Comparison of ENCODE assay signal across 9 cellular contexts in the genomic region with DNA sequence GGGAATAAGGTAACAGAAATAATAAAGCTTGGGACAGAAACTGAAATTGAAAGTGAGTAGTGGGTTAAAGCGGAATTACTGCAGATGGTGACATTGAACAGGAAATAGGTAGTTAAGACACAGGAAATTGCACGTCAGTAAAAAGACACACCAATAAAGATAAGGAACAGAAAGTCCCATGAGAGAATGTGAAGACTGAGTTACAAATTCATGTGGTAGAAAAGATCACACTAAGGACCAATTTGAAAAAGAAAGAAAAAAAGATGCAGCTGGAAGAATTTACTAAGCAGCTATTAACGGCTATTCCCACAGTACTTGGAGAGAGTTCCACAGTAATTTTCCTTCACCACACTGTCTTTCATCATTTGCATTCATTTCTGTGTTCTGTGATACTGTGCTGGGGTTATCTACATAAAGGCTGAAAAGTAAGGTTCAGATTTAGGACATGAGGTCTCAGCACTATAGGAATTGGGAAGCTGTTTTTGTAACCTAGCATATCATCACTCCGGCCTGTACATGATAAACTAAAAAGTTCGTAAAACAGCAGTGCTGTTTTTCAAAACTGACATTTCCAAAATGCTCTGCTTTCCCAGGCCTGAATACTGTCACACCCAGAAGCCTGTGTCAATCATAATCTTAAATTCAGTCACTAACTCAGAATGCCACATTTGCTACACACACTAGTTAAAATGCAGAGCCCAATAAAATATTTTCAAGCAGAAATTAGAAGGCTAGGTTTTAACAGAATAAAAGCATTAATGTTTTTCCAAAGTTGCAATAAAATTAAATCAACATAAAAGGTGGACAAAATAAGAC. TPM values are rescaled to one million over a fixed set of nuclear protein-coding genes. Genes with fewer than 3 reads are reported as not detected.
A peak's percentile ranks its signal among the peaks of the same experiment; 100 is the strongest.
DNase-seq lines count a peak whose midpoint lies in the region; ATAC-seq, FAIRE-seq and TF ChIP-seq lines count a peak whose summit lies in the region.
"Had no signal": no experiment of that assay in that cellular context is flagged by ENCODE, and none has a peak within 500 bp of the region (broad histone marks: within the 10 kb centered on the region; RNA-seq: fewer than 3 reads in every experiment).

No MANE protein-coding gene starts in this region.

- TF ChIP-seq CTCF in endodermal cell (conservative IDR thresholded peaks at IDR 0.05) (no peak), pancreas (IDR thresholded peaks at IDR 0.05) (no peak)

- H3K9me3 Mint-ChIP-seq in endodermal cell = peaks cover 5% of the 10 kb centered on the region

- H3K4me3 ChIP-seq in endodermal cell (ENCODE audit: low read length) (no peak overlapping the region), pancreas (peak overlapping the region in 1 of 4 donors; percentile 4), neuronal stem cell (ENCODE audit: low read length in 2 of 2) (no peak overlapping the region)

- peak overlapping the region; percentile 23 for H3K27ac Mint-ChIP-seq in endodermal cell

- no peak overlapping the region for H4K8ac ChIP-seq in neuronal stem cell (ENCODE audit: low read depth, low read length)

- peak; percentile 54 for FAIRE-seq in pancreas (lab: Jason Lieb, UNC)
- FAIRE-seq: TTC549 had no signal

- H2BK120ac ChIP-seq in neuronal stem cell (ENCODE audit: low read depth, low read length) = no peak overlapping the region

- peaks cover 10% of the 10 kb centered on the region for H3K36me3 ChIP-seq in endodermal cell (ENCODE audit: control insufficient read depth, insufficient read depth, low read length)
- H3K36me3 ChIP-seq in pancreas = peaks cover 0 to 3% (median 0%) of the 10 kb centered on the region in 3 donors
- H3K36me3 ChIP-seq in neuronal stem cell (replicated peaks in 1 of 2; ENCODE audit: control insufficient read depth in 2 of 2, insufficient read depth in 2 of 2, low read length in 2 of 2) = peaks cover 2 to 26% of the 10 kb centered on the region in 2 donors

- no peaks in the 10 kb centered on the region for H3K79me1 ChIP-seq in neuronal stem cell (ENCODE audit: low read depth, low read length)

- H3K23ac ChIP-seq in neuronal stem cell (ENCODE audit: low read depth, low read length, poor library complexity) = no peak overlapping the region

- H2BK5ac ChIP-seq in neuronal stem cell (ENCODE audit: low read length) = no peak overlapping the region

- H3K9ac ChIP-seq in endodermal cell (ENCODE audit: extremely low read depth, low read length, poor library complexity, severe bottlenecking) = no peak overlapping the region
- H3K9ac ChIP-seq in neuronal stem cell (ENCODE audit: low read depth, low read length, poor library complexity) = no peak overlapping the region

- no peaks in the 10 kb centered on the region for H3K27me3 Mint-ChIP-seq in endodermal cell (ENCODE audit: insufficient read depth)

- H3K18ac ChIP-seq in neuronal stem cell (ENCODE audit: low read length) = no peak overlapping the region

- 95 to 100% methylated on average over 4 of the region's 5 CpGs for WGBS in endodermal cell (ENCODE audit: insufficient coverage in 1 of 2, insufficient read length in 1 of 2), 2 experiments
- WGBS in pancreas, 2 donors = 85 to 86% methylated on average over 5 of the region's 5 CpGs
- no CpG with 5 or more reads among the region's 5 CpGs for WGBS in neuronal stem cell (ENCODE audit: extremely low coverage in 2 of 2, insufficient read length in 2 of 2, insufficient replicate concordance in 1 of 2), 2 donors

- no peak overlapping the region for H2BK15ac ChIP-seq in neuronal stem cell (ENCODE audit: low read length)

- peak; percentile 97 for DNase-seq in MV-4-11 (lab: John Stamatoyannopoulos, UW)
- no peak for DNase-seq in endodermal cell
- no peak for DNase-seq in pancreas
- DNase-seq in SW480 (ENCODE audit: low spot score) = no peak
- DNase-seq in neuronal stem cell (ENCODE audit: low spot score) = no peak
- DNase-seq in stimulated activated CD4-positive, alpha-beta T cell treated with anti-CD3 and anti-CD28 coated beads, Interleukin-1b, Interleukin-23, amount 100 ng/mL, for 48 hours = no peak

- peaks cover 8% of the 10 kb centered on the region for H3K9me3 ChIP-seq in endodermal cell (ENCODE audit: control insufficient read depth, low read length)
- no peaks in the 10 kb centered on the region for H3K9me3 ChIP-seq in pancreas
- H3K9me3 ChIP-seq in neuronal stem cell (replicated peaks in 1 of 2; ENCODE audit: control insufficient read depth in 2 of 2, insufficient read depth in 1 of 2, low read depth in 1 of 2, low read length in 2 of 2) = peaks cover 1 to 13% of the 10 kb centered on the region in 2 donors

- no peaks in the 10 kb centered on the region for H3K27me3 ChIP-seq in endodermal cell (ENCODE audit: control insufficient read depth, insufficient read depth, low read length, poor library complexity, severe bottlenecking)
- H3K27me3 ChIP-seq in pancreas = no peaks in the 10 kb centered on the region
- H3K27me3 ChIP-seq in neuronal stem cell (ENCODE audit: control insufficient read depth in 3 of 3, insufficient read depth in 3 of 3, low read depth in 1 of 3, low read length in 3 of 3) = no peaks in the 10 kb centered on the region

- H2BK12ac ChIP-seq in neuronal stem cell (ENCODE audit: low read length) = no peak overlapping the region

- H3K4me2 ChIP-seq in neuronal stem cell (ENCODE audit: insufficient read depth, low read length, poor library complexity, severe bottlenecking) = no peak overlapping the region

- no peak overlapping the region for H4K91ac ChIP-seq in neuronal stem cell (ENCODE audit: low read depth, low read length, poor library complexity)

- intact Hi-C loops in pancreas (cut with DNase I) = no loop called here

- no peak overlapping the region for H3K14ac ChIP-seq in neuronal stem cell (ENCODE audit: low read length)

- peaks cover 25% of the 10 kb centered on the region for H3K36me3 Mint-ChIP-seq in endodermal cell (ENCODE audit: low read depth)

- ATAC-seq in GM18867 (IDR thresholded peaks at IDR 0.05; ENCODE audit: unreplicated experiment) = peak; percentile 96
- ATAC-seq in HG02623 (IDR thresholded peaks at IDR 0.05; ENCODE audit: unreplicated experiment) = peak; percentile 93
- ATAC-seq in pancreas = peak in 3 of 4 donors; percentile 34 to 66 (median 58)

- no peaks in the 10 kb centered on the region for H3K4me1 ChIP-seq in endodermal cell (ENCODE audit: control insufficient read depth, insufficient read depth, low read length)
- no peaks in the 10 kb centered on the region for H3K4me1 ChIP-seq in pancreas
- peaks cover 2 to 3% of the 10 kb centered on the region in 2 donors for H3K4me1 ChIP-seq in neuronal stem cell (ENCODE audit: control insufficient read depth in 2 of 2, insufficient read depth in 1 of 2, low read depth in 1 of 2, low read length in 2 of 2)

- H3K27ac ChIP-seq in endodermal cell (ENCODE audit: low read depth, low read length) (no peak overlapping the region), pancreas (peak overlapping the region in 2 of 4 donors; percentile 2 to 8), neuronal stem cell (replicated peaks; ENCODE audit: low read length) (no peak overlapping the region)

- no peak overlapping the region for H2AFZ ChIP-seq in neuronal stem cell (ENCODE audit: low read length)

- H3K4me3 Mint-ChIP-seq in endodermal cell = no peak overlapping the region

- peaks cover 18% of the 10 kb centered on the region for H3K4me1 Mint-ChIP-seq in endodermal cell

- H3K4ac ChIP-seq in neuronal stem cell (ENCODE audit: low read length) = no peak overlapping the region

- H2AK5ac ChIP-seq in neuronal stem cell (ENCODE audit: low read depth, low read length) = no peak overlapping the region

RNA-seq across cellular contexts. Expression of a gene that starts 42.9 kb away (rescaled TPM):
- total RNA-seq in endodermal cell (10 to 100 TPM; 17.7 to 19.6 TPM), pancreas (10 to 100 TPM in 5 of 6 donors, 1 to 10 TPM in 1; 9.7 to 15.4 (median 12.1) TPM)
- 18.3 TPM for polyA plus RNA-seq in endodermal cell (2013, experiment 1 of 2)
- polyA plus RNA-seq in endodermal cell (2013, experiment 2 of 2) = 18.3 TPM
- 1 to 10 TPM; 3.2 to 4.6 TPM for polyA plus RNA-seq in pancreas
- polyA plus RNA-seq in neuronal stem cell (2013, experiment 1 of 2) = 12.1 TPM
- 11.7 TPM for polyA plus RNA-seq in neuronal stem cell (2013, experiment 2 of 2)
